12 cellular contexts compared by ENCODE assay signal in genomic region chr15:89364341-89364740, GRCh38. TPM values are rescaled to one million over a fixed set of nuclear protein-coding genes. Genes with fewer than 3 reads are reported as not detected.
A peak's percentile ranks its signal among the peaks of the same experiment; 100 is the strongest.
DNase-seq lines count a peak whose midpoint lies in the region; ATAC-seq and TF ChIP-seq lines count a peak whose summit lies in the region.
"Had no signal": no experiment of that assay in that cellular context is flagged by ENCODE, and none has a peak within 500 bp of the region (broad histone marks: within the 10 kb centered on the region; RNA-seq: fewer than 3 reads in every experiment).

No MANE protein-coding gene starts in this region.

- TF ChIP-seq POLR2A in body of pancreas (IDR thresholded peaks at IDR 0.05) (no peak), transverse colon (IDR thresholded peaks at IDR 0.05) (no peak)

- no peaks in the 10 kb centered on the region for H3K36me3 ChIP-seq in body of pancreas (replicated peaks in 1 of 2; ENCODE audit: insufficient read depth in 1 of 2, low read depth in 2 of 2)
- H3K36me3 ChIP-seq in transverse colon: no peaks in the 10 kb centered on the region

- WGBS in body of pancreas, 2 donors: 16 to 18% methylated on average over 5 to 6 of the region's 6 CpGs
- 10% methylated on average over 5 of the region's 6 CpGs; no CpG with 5 or more reads in 1 of the 2 donors for WGBS in transverse colon (ENCODE audit: low coverage in 1 of 2), 2 donors

- no peaks in the 10 kb centered on the region for H3K9me3 Mint-ChIP-seq in activated CD4-positive, alpha-beta T cell treated with anti-CD3 and anti-CD28 coated beads, Interleukin-2, amount 10 ng/mL, durations not matched to agents 24 days and 14 days
- H3K9me3 Mint-ChIP-seq: activated T-helper 2 cell treated with anti-CD3 and anti-CD28 coated beads, Interferon-gamma antibody, Interleukin-2, Interleukin-4, amounts not matched to agents 10 μg/mL and 5 μg/mL and 100 μg/mL, durations not matched to agents 14 hours and 24 hours and 36 hours had no signal

- H3K9me3 ChIP-seq in body of pancreas: no peaks in the 10 kb centered on the region
- H3K9me3 ChIP-seq in transverse colon: no peaks in the 10 kb centered on the region

- H3K4me1 ChIP-seq in body of pancreas: peaks cover 27% of the 10 kb centered on the region
- H3K4me1 ChIP-seq in transverse colon: peaks cover 3 to 22% (median 18%) of the 10 kb centered on the region in 4 donors

- ATAC-seq in body of pancreas (no peak), sciatic nerve (no peak), GM18858 (IDR thresholded peaks at IDR 0.05; ENCODE audit: unreplicated experiment) (no peak), GM19463 (IDR thresholded peaks at IDR 0.05; ENCODE audit: unreplicated experiment) (no peak)
- ATAC-seq: stimulated activated naive B cell treated with anti-CD40 and anti-IgM and Interleukin-4, amounts not matched to agents 10 μg/mL and 1 μg/mL and 100 μg/mL, for 72 hours had no signal

- no peak for TF ChIP-seq EP300 in transverse colon (IDR thresholded peaks at IDR 0.05; ENCODE audit: low read depth)

- H3K4me3 Mint-ChIP-seq in activated CD4-positive, alpha-beta T cell treated with anti-CD3 and anti-CD28 coated beads, Interleukin-2, amount 10 ng/mL, durations not matched to agents 24 days and 14 days: no peak overlapping the region
- H3K4me3 Mint-ChIP-seq: stimulated activated naive B cell treated with anti-CD40 and anti-IgM and Interleukin-4, amounts not matched to agents 10 μg/mL and 1 μg/mL and 100 μg/mL, for 72 hours had no signal

- peak; percentile 54 for DNase-seq in activated CD4-positive, alpha-beta T cell treated with anti-CD3 and anti-CD28 coated beads, Interleukin-2, amount 10 ng/mL, durations not matched to agents 24 days and 14 days
- no peak for DNase-seq in activated CD4-positive, alpha-beta T cell treated with anti-CD3 and anti-CD28 coated beads for 48 hours
- DNase-seq in NCI-H446 treated with DMSO at 0.1 percent for 48 hours (lab: John Stamatoyannopoulos, UW) (peak; percentile 26), body of pancreas (peak in 3 of 4 donors; percentile 40 to 62 (median 48)), transverse colon (peak; percentile 19), sciatic nerve (ENCODE audit: low spot score) (no peak)
- DNase-seq: NCI-H187; stimulated activated CD4-positive, alpha-beta T cell treated with anti-CD3 and anti-CD28 coated beads, Interleukin-2, amount 100 ng/mL, for 24 hours; stimulated activated naive B cell treated with anti-CD40 and anti-IgM and Interleukin-4, amounts not matched to agents 10 μg/mL and 1 μg/mL and 100 μg/mL, for 72 hours had no signal

- H3K4me1 Mint-ChIP-seq in activated CD4-positive, alpha-beta T cell treated with anti-CD3 and anti-CD28 coated beads, Interleukin-2, amount 10 ng/mL, durations not matched to agents 24 days and 14 days: peaks cover 9% of the 10 kb centered on the region

- H3K27ac ChIP-seq in body of pancreas: no peak overlapping the region
- H3K27ac ChIP-seq in transverse colon: no peak overlapping the region

- in situ Hi-C loops in transverse colon (cut with MboI; ENCODE audit: low pct_ligation_motif_present in 1 of 4, low pct_unique_long_range_greater_than_20kb in 1 of 4, low sequenced_read_pairs in 3 of 4): loop anchor here in 1 of 4 donors (5.0 kb wide), 1 partner anchor 68 kb away; no protein-coding TSS in a partner anchor

- TF ChIP-seq CTCF in body of pancreas (IDR thresholded peaks at IDR 0.05) (no peak), transverse colon (IDR thresholded peaks at IDR 0.05) (no peak)

- H3K4me3 ChIP-seq in body of pancreas (no peak overlapping the region), transverse colon (no peak overlapping the region)

- no peaks in the 10 kb centered on the region for H3K36me3 Mint-ChIP-seq in activated CD4-positive, alpha-beta T cell treated with anti-CD3 and anti-CD28 coated beads, Interleukin-2, amount 10 ng/mL, durations not matched to agents 24 days and 14 days (ENCODE audit: low read depth)
- H3K36me3 Mint-ChIP-seq: stimulated activated naive B cell treated with anti-CD40 and anti-IgM and Interleukin-4, amounts not matched to agents 10 μg/mL and 1 μg/mL and 100 μg/mL, for 72 hours had no signal

- H3K27me3 ChIP-seq in body of pancreas: peaks cover 0 to 69% of the 10 kb centered on the region in 2 donors
- peaks cover 100% of the 10 kb centered on the region for H3K27me3 ChIP-seq in transverse colon

- peaks cover 82% of the 10 kb centered on the region for H3K27me3 Mint-ChIP-seq in activated CD4-positive, alpha-beta T cell treated with anti-CD3 and anti-CD28 coated beads, Interleukin-2, amount 10 ng/mL, durations not matched to agents 24 days and 14 days

- no peak overlapping the region for H3K27ac Mint-ChIP-seq in activated CD4-positive, alpha-beta T cell treated with anti-CD3 and anti-CD28 coated beads, Interleukin-2, amount 10 ng/mL, durations not matched to agents 24 days and 14 days
- H3K27ac Mint-ChIP-seq: activated T-helper 2 cell treated with anti-CD3 and anti-CD28 coated beads, Interferon-gamma antibody, Interleukin-2, Interleukin-4, amounts not matched to agents 10 μg/mL and 5 μg/mL and 100 μg/mL, durations not matched to agents 14 hours and 24 hours and 36 hours; stimulated activated naive B cell treated with anti-CD40 and anti-IgM and Interleukin-4, amounts not matched to agents 10 μg/mL and 1 μg/mL and 100 μg/mL, for 72 hours had no signal

- intact Hi-C loops in activated CD4-positive, alpha-beta T cell treated with anti-CD3 and anti-CD28 coated beads, Interleukin-2, amount 10 ng/mL, durations not matched to agents 24 days and 14 days (cut with micrococcal nuclease): no loop called here
- intact Hi-C loops in body of pancreas (cut with DNase I): loop anchor here (5.0 to 10.0 kb wide), 2 partner anchors 53 to 190 kb away; no protein-coding TSS in a partner anchor
- intact Hi-C loops in transverse colon (cut with DNase I; ENCODE audit: low total_unique reads): no loop called here
- intact Hi-C loops in sciatic nerve (cut with DNase I): loop anchor here (5.0 kb wide), 1 partner anchor 68 kb away; no protein-coding TSS in a partner anchor

RNA-seq across cellular contexts. Expression of gene POLG, which starts 29.7 kb away (rescaled TPM):
- 124 and 134 TPM in 2 replicates for total RNA-seq in activated CD4-positive, alpha-beta T cell treated with anti-CD3 and anti-CD28 coated beads, Interleukin-2, amount 10 ng/mL, durations not matched to agents 24 days and 14 days
- total RNA-seq in body of pancreas (10 to 100 TPM; 60.7 to 67.2 TPM), transverse colon (100 to 1,000 TPM in 2 of 4 donors, 10 to 100 TPM in 2; 64.5 to 204 (median 114) TPM), sciatic nerve (64.3 TPM)

Comparison
In these comparisons a context has a peak if more than half of its experiments do, and no peak if none do; other contexts are left out.
1. DNase-seq: peak in activated CD4-positive, alpha-beta T cell treated with anti-CD3 and anti-CD28 coated beads, Interleukin-2, amount 10 ng/mL, durations not matched to agents 24 days and 14 days (single experiment), NCI-H446 treated with DMSO at 0.1 percent for 48 hours (single experiment), body of pancreas (3 of 4) and transverse colon (single experiment); none in activated CD4-positive, alpha-beta T cell treated with anti-CD3 and anti-CD28 coated beads for 48 hours (single experiment) and sciatic nerve (single experiment).
2. intact Hi-C loops: an anchor here in body of pancreas (5.0 to 10.0 kb wide) and sciatic nerve (5.0 kb wide); none called in activated CD4-positive, alpha-beta T cell treated with anti-CD3 and anti-CD28 coated beads, Interleukin-2, amount 10 ng/mL, durations not matched to agents 24 days and 14 days and transverse colon.